Comparison of ENCODE assay signal across 20 cellular contexts in the genomic region with DNA sequence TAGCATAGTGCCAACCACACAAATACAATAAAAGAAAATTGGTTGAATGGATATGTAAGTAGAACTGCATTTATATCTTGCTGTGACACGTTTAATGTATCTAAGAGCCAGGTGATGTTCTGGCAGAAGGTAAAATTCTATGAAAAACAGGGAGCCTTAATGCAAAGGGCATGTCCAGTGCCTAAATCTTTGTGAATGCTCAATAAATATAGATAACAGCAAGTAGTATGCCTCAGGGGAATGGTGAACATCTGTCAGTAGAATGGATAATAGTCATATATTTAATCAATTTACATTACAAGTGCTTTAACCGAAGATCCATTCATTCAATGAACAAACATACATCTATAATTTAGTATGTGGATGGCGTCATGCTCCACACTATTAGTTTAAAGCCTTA.
"Had no signal": no experiment of that assay in that cellular context is flagged by ENCODE, and none has a peak within 500 bp of the region (broad histone marks: within the 10 kb centered on the region; RNA-seq: fewer than 3 reads in every experiment).

No MANE protein-coding gene starts in this region.

- H3K36me3 Mint-ChIP-seq: activated CD4-positive, alpha-beta memory T cell treated with anti-CD3 and anti-CD28 coated beads for 36 hours; activated CD8-positive, alpha-beta memory T cell treated with anti-CD3 and anti-CD28 coated beads, Interleukin-2, amount 10 ng/mL, durations not matched to agents 7 days and 5 days; naive B cell; type B pancreatic cell had no signal

- H3K27me3 Mint-ChIP-seq: dendritic cell treated with granulocyte-macrophage colony-stimulating factor and Interleukin-4, amounts not matched to agents 40 ng/mL and 50 ng/mL, for 4 days; type B pancreatic cell had no signal

- H3K27ac Mint-ChIP-seq: activated CD4-positive, alpha-beta memory T cell treated with anti-CD3 and anti-CD28 coated beads for 36 hours; activated CD4-positive, alpha-beta T cell treated with anti-CD3 and anti-CD28 coated beads for 36 hours; activated CD8-positive, alpha-beta memory T cell treated with anti-CD3 and anti-CD28 coated beads, Interleukin-2, amount 10 ng/mL, durations not matched to agents 7 days and 5 days; activated naive CD4-positive, alpha-beta T cell treated with anti-CD3 and anti-CD28 coated beads for 36 hours; activated naive CD8-positive, alpha-beta T cell treated with anti-CD3 and anti-CD28 coated beads, Interleukin-2, amount 50 U/mL, for 24 hours; activated T-helper 2 cell treated with anti-CD3 and anti-CD28 coated beads, Interferon-gamma antibody, Interleukin-2, Interleukin-4, amounts not matched to agents 10 μg/mL and 5 μg/mL and 100 μg/mL, durations not matched to agents 14 hours and 24 hours and 36 hours; dendritic cell treated with granulocyte-macrophage colony-stimulating factor and Interleukin-4, amounts not matched to agents 40 ng/mL and 50 ng/mL, for 4 days; naive B cell; stimulated activated naive CD8-positive, alpha-beta T cell treated with anti-CD3 and anti-CD28 coated beads, Interleukin-15, amount 100 ng/mL, for 72 hours; type B pancreatic cell had no signal

- DNase-seq: activated CD4-positive, alpha-beta memory T cell treated with anti-CD3 and anti-CD28 coated beads for 36 hours; activated CD4-positive, alpha-beta T cell treated with anti-CD3 and anti-CD28 coated beads for 36 hours; activated CD8-positive, alpha-beta memory T cell treated with anti-CD3 and anti-CD28 coated beads, Interleukin-2, amount 10 ng/mL, durations not matched to agents 7 days and 5 days; activated naive CD4-positive, alpha-beta T cell treated with anti-CD3 and anti-CD28 coated beads for 36 hours; activated naive CD8-positive, alpha-beta T cell treated with anti-CD3 and anti-CD28 coated beads, Interleukin-2, amount 50 U/mL, for 24 hours; activated T-cell treated with anti-CD3 and anti-CD28 coated beads, Interleukin-2, amount 50 U/mL, for 1 hour; aorta; effector memory CD4-positive, alpha-beta T cell; foreskin keratinocyte; islet precursor cell; naive B cell; ovary; stimulated activated CD4-positive, alpha-beta T cell treated with anti-CD3 and anti-CD28 coated beads, Interleukin-1b, Interleukin-23, amount 100 ng/mL, for 48 hours; stimulated activated naive CD8-positive, alpha-beta T cell treated with anti-CD3 and anti-CD28 coated beads, Interleukin-15, amount 100 ng/mL, for 72 hours; WERI-Rb-1 had no signal

- ATAC-seq: activated CD4-positive, alpha-beta T cell treated with anti-CD3 and anti-CD28 coated beads for 36 hours; activated CD8-positive, alpha-beta memory T cell treated with anti-CD3 and anti-CD28 coated beads, Interleukin-2, amount 10 ng/mL, durations not matched to agents 7 days and 5 days; activated naive CD8-positive, alpha-beta T cell treated with anti-CD3 and anti-CD28 coated beads, Interleukin-2, amount 50 U/mL, for 24 hours; foreskin keratinocyte; left lobe of liver; sciatic nerve; stimulated activated naive CD8-positive, alpha-beta T cell treated with anti-CD3 and anti-CD28 coated beads, Interleukin-15, amount 100 ng/mL, for 72 hours had no signal

- H3K4me3 Mint-ChIP-seq: activated CD4-positive, alpha-beta memory T cell treated with anti-CD3 and anti-CD28 coated beads for 36 hours; activated CD4-positive, alpha-beta T cell treated with anti-CD3 and anti-CD28 coated beads for 36 hours; activated CD8-positive, alpha-beta memory T cell treated with anti-CD3 and anti-CD28 coated beads, Interleukin-2, amount 10 ng/mL, durations not matched to agents 7 days and 5 days; activated naive CD4-positive, alpha-beta T cell treated with anti-CD3 and anti-CD28 coated beads for 36 hours; activated naive CD8-positive, alpha-beta T cell treated with anti-CD3 and anti-CD28 coated beads, Interleukin-2, amount 50 U/mL, for 24 hours; dendritic cell treated with granulocyte-macrophage colony-stimulating factor and Interleukin-4, amounts not matched to agents 40 ng/mL and 50 ng/mL, for 4 days; naive B cell; stimulated activated naive CD8-positive, alpha-beta T cell treated with anti-CD3 and anti-CD28 coated beads, Interleukin-15, amount 100 ng/mL, for 72 hours; type B pancreatic cell had no signal

- H3K4me1 Mint-ChIP-seq: activated CD8-positive, alpha-beta memory T cell treated with anti-CD3 and anti-CD28 coated beads, Interleukin-2, amount 10 ng/mL, durations not matched to agents 7 days and 5 days; activated naive CD8-positive, alpha-beta T cell treated with anti-CD3 and anti-CD28 coated beads, Interleukin-2, amount 50 U/mL, for 24 hours; naive B cell; stimulated activated naive CD8-positive, alpha-beta T cell treated with anti-CD3 and anti-CD28 coated beads, Interleukin-15, amount 100 ng/mL, for 72 hours had no signal

- H3K9me3 Mint-ChIP-seq: activated CD4-positive, alpha-beta memory T cell treated with anti-CD3 and anti-CD28 coated beads for 36 hours; activated naive CD4-positive, alpha-beta T cell treated with anti-CD3 and anti-CD28 coated beads for 36 hours; activated naive CD8-positive, alpha-beta T cell treated with anti-CD3 and anti-CD28 coated beads, Interleukin-2, amount 50 U/mL, for 24 hours; activated T-helper 2 cell treated with anti-CD3 and anti-CD28 coated beads, Interferon-gamma antibody, Interleukin-2, Interleukin-4, amounts not matched to agents 10 μg/mL and 5 μg/mL and 100 μg/mL, durations not matched to agents 14 hours and 24 hours and 36 hours; naive B cell; stimulated activated naive CD8-positive, alpha-beta T cell treated with anti-CD3 and anti-CD28 coated beads, Interleukin-15, amount 100 ng/mL, for 72 hours; type B pancreatic cell had no signal
